In genomic region chr1:38525343-38525948, GRCh38 we compare ENCODE assay signal across 30 cellular contexts.
"Had no signal": no experiment of that assay in that cellular context is flagged by ENCODE, and none has a peak within 500 bp of the region (broad histone marks: within the 10 kb centered on the region; RNA-seq: fewer than 3 reads in every experiment).

No MANE protein-coding gene starts in this region.

- H3K4me1 ChIP-seq: adrenal gland, body of pancreas, gastroesophageal sphincter had no signal

- H3K36me3 Mint-ChIP-seq: activated naive CD4-positive, alpha-beta T cell treated with anti-CD3 and anti-CD28 coated beads, Interleukin-2, amount 50 U/mL, for 24 hours; activated naive CD8-positive, alpha-beta T cell treated with anti-CD3 and anti-CD28 coated beads for 36 hours had no signal

- H3K4me3 Mint-ChIP-seq: activated B cell treated with CpG ODN at 0.5 μM for 24 hours; activated CD8-positive, alpha-beta T cell treated with anti-CD3 and anti-CD28 coated beads for 36 hours; activated naive CD4-positive, alpha-beta T cell treated with anti-CD3 and anti-CD28 coated beads for 36 hours; activated naive CD4-positive, alpha-beta T cell treated with anti-CD3 and anti-CD28 coated beads, Interleukin-2, amount 50 U/mL, for 24 hours; activated naive CD8-positive, alpha-beta T cell treated with anti-CD3 and anti-CD28 coated beads for 36 hours; activated naive CD8-positive, alpha-beta T cell treated with anti-CD3 and anti-CD28 coated beads, Interleukin-2, amount 50 U/mL, for 24 hours; activated T-cell treated with anti-CD3 and anti-CD28 coated beads, Interleukin-2, amount 50 U/mL, for 4 hours had no signal

- ATAC-seq: activated CD4-positive, CD25-positive, alpha-beta regulatory T cell treated with anti-CD3 and anti-CD28 coated beads, Interleukin-2, amount 50 U/mL, for 24 hours; activated CD8-positive, alpha-beta T cell treated with anti-CD3 and anti-CD28 coated beads for 36 hours; activated naive CD8-positive, alpha-beta T cell treated with anti-CD3 and anti-CD28 coated beads, Interleukin-2, amount 50 U/mL, for 24 hours; activated T-cell treated with anti-CD3 and anti-CD28 coated beads, Interleukin-2, amount 50 U/mL, for 4 hours; body of pancreas; gastroesophageal sphincter had no signal

- H3K36me3 ChIP-seq: adrenal gland, esophagus squamous epithelium, gastroesophageal sphincter had no signal

- H3K9me3 Mint-ChIP-seq: activated CD8-positive, alpha-beta T cell treated with anti-CD3 and anti-CD28 coated beads for 36 hours; activated naive CD4-positive, alpha-beta T cell treated with anti-CD3 and anti-CD28 coated beads for 36 hours; activated naive CD4-positive, alpha-beta T cell treated with anti-CD3 and anti-CD28 coated beads, Interleukin-2, amount 50 U/mL, for 24 hours; activated naive CD8-positive, alpha-beta T cell treated with anti-CD3 and anti-CD28 coated beads, Interleukin-2, amount 50 U/mL, for 24 hours; activated T-cell treated with anti-CD3 and anti-CD28 coated beads, Interleukin-2, amount 50 U/mL, for 4 hours; activated T-helper 2 cell treated with anti-CD3 and anti-CD28 coated beads, Interferon-gamma antibody, Interleukin-2, Interleukin-4, amounts not matched to agents 10 μg/mL and 5 μg/mL and 100 μg/mL, durations not matched to agents 14 hours and 24 hours and 36 hours had no signal

- FAIRE-seq: colon, endometrium, endothelial cell of umbilical vein had no signal

- H3K27me3 ChIP-seq: body of pancreas had no signal

- H3K9me3 ChIP-seq: adrenal gland, body of pancreas, esophagus squamous epithelium, gastroesophageal sphincter had no signal

- H3K27ac Mint-ChIP-seq: activated B cell treated with CpG ODN at 0.5 μM for 24 hours; activated CD8-positive, alpha-beta T cell treated with anti-CD3 and anti-CD28 coated beads for 36 hours; activated naive CD4-positive, alpha-beta T cell treated with anti-CD3 and anti-CD28 coated beads for 36 hours; activated naive CD4-positive, alpha-beta T cell treated with anti-CD3 and anti-CD28 coated beads, Interleukin-2, amount 50 U/mL, for 24 hours; activated naive CD8-positive, alpha-beta T cell treated with anti-CD3 and anti-CD28 coated beads for 36 hours; activated naive CD8-positive, alpha-beta T cell treated with anti-CD3 and anti-CD28 coated beads, Interleukin-2, amount 50 U/mL, for 24 hours; activated T-helper 2 cell treated with anti-CD3 and anti-CD28 coated beads, Interferon-gamma antibody, Interleukin-2, Interleukin-4, amounts not matched to agents 10 μg/mL and 5 μg/mL and 100 μg/mL, durations not matched to agents 14 hours and 24 hours and 36 hours had no signal

- H3K27ac ChIP-seq: adrenal gland, body of pancreas, epithelial cell of prostate, esophagus squamous epithelium, gastroesophageal sphincter, VCaP had no signal

- H3K4me3 ChIP-seq: adrenal gland, body of pancreas, esophagus squamous epithelium, gastroesophageal sphincter had no signal

- DNase-seq: activated B cell treated with CpG ODN at 0.5 μM for 24 hours; activated CD4-positive, alpha-beta T cell treated with anti-CD3 and anti-CD28 coated beads for 48 hours; activated CD4-positive, alpha-beta T cell treated with anti-CD3 and anti-CD28 coated beads, Interleukin-2, amount 50 U/mL, for 1 hour; activated CD4-positive, alpha-beta T cell treated with anti-CD3 and anti-CD28 coated beads, Interleukin-2, amount 50 U/mL, for 48 hours; activated CD8-positive, alpha-beta memory T cell treated with anti-CD3 and anti-CD28 coated beads for 24 hours; activated CD8-positive, alpha-beta T cell treated with anti-CD3 and anti-CD28 coated beads for 36 hours; activated effector memory CD4-positive, alpha-beta T cell treated with anti-CD3 and anti-CD28 coated beads, Interleukin-2, amount 50 U/mL, for 16 hours; activated naive CD4-positive, alpha-beta T cell treated with anti-CD3 and anti-CD28 coated beads for 36 hours; activated naive CD8-positive, alpha-beta T cell treated with anti-CD3 and anti-CD28 coated beads for 36 hours; activated naive CD8-positive, alpha-beta T cell treated with anti-CD3 and anti-CD28 coated beads, Interleukin-2, amount 50 U/mL, for 24 hours; activated T-cell treated with anti-CD3 and anti-CD28 coated beads, Interleukin-2, amount 50 U/mL, for 4 hours; adrenal gland; amygdala; aorta; body of pancreas; caudate nucleus; cortex of kidney; effector CD8-positive, alpha-beta T cell; esophagus squamous epithelium; foreskin melanocyte; T-helper 2 cell had no signal
